ENCODE assay signal across 7 cellular contexts in genomic region chr9:122657527-122657926, GRCh38.
"Had no signal": no experiment of that assay in that cellular context is flagged by ENCODE, and none has a peak within 500 bp of the region (broad histone marks: within the 10 kb centered on the region; RNA-seq: fewer than 3 reads in every experiment).

TSS of gene OR1B1 (minus strand) at chr9:122657627.

- FAIRE-seq: G401.6, GM12891, GM12892, GM18507, GM19239 had no signal

- DNase-seq: GDM1, GF-D8 had no signal
